Comparison of ENCODE assay signal across 24 cellular contexts in the genomic region with DNA sequence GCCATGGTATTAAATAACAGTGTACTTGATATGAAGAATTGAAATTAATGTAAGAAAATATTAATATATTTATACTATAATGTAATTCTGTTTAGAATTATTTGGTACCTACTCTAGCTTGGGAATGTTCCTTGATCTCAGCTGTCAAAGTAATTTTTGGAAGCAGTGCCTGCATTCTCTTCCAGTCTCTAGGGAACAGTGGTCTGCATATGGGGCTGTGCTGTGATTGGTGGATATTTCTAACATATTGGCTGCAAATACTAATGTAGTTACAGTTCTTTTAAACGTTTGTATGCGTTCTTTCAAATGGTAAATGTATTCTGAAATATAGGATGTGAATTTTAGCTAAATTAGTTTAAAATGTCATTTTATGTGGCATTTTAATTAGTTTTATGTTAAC.
"Had no signal": no experiment of that assay in that cellular context is flagged by ENCODE, and none has a peak within 500 bp of the region (broad histone marks: within the 10 kb centered on the region; RNA-seq: fewer than 3 reads in every experiment).

No MANE protein-coding gene starts in this region.

- H3K9me3 ChIP-seq: breast epithelium, esophagus squamous epithelium, heart left ventricle, left lung, lower lobe of right lung, right atrium auricular region, stomach, thyroid gland, upper lobe of left lung, vagina had no signal

- H3K36me3 ChIP-seq: breast epithelium had no signal

- DNase-seq: activated CD4-positive, alpha-beta T cell treated with anti-CD3 and anti-CD28 coated beads, Interleukin-2, amount 50 U/mL, for 1 hour; activated CD8-positive, alpha-beta T cell treated with anti-CD3 and anti-CD28 coated beads for 36 hours; activated gamma-delta T cell treated with Interleukin-2 at 50 U/mL for 16 hours; activated T-cell treated with anti-CD3 and anti-CD28 coated beads, Interleukin-2, amount 50 U/mL, for 4 hours; dermis blood vessel endothelial cell; effector CD4-positive, alpha-beta T cell; esophagus squamous epithelium; foreskin fibroblast; heart left ventricle; left lung; lower lobe of right lung; mesenchymal stem cell; stimulated activated CD4-positive, alpha-beta T cell treated with anti-CD3 and anti-CD28 coated beads, Interleukin-15, amount 100 ng/mL, for 24 hours; stimulated activated CD4-positive, alpha-beta T cell treated with anti-CD3 and anti-CD28 coated beads, Interleukin-2, amount 100 ng/mL, for 24 hours; stimulated activated naive B cell treated with anti-CD40 and anti-IgM and Interleukin-4, amounts not matched to agents 10 μg/mL and 1 μg/mL and 100 μg/mL, for 72 hours; stomach; T-helper 17 cell; thyroid gland; upper lobe of left lung had no signal

- H3K4me1 ChIP-seq: breast epithelium, esophagus squamous epithelium, left lung, lower lobe of right lung, right atrium auricular region, stomach, thyroid gland, upper lobe of left lung, vagina had no signal

- FAIRE-seq: colon had no signal

- H3K4me3 ChIP-seq: breast epithelium, esophagus squamous epithelium, heart left ventricle, left lung, lower lobe of right lung, right atrium auricular region, stomach, thyroid gland, upper lobe of left lung, vagina had no signal

- H3K27me3 ChIP-seq: breast epithelium, esophagus squamous epithelium, heart left ventricle, left lung, right atrium auricular region, stomach, thyroid gland, upper lobe of left lung, vagina had no signal

- H3K27ac ChIP-seq: breast epithelium, epithelial cell of prostate, esophagus squamous epithelium, heart left ventricle, left lung, lower lobe of right lung, right atrium auricular region, stomach, thyroid gland, upper lobe of left lung, vagina had no signal
